ENCODE assay signal across 8 cellular contexts in genomic region chr10:21524526-21525366, GRCh38. TPM values are rescaled to one million over a fixed set of nuclear protein-coding genes. Genes with fewer than 3 reads are reported as not detected.
A peak's percentile ranks its signal among the peaks of the same experiment; 100 is the strongest.
DNase-seq lines count a peak whose midpoint lies in the region; ATAC-seq and TF ChIP-seq lines count a peak whose summit lies in the region.

No MANE protein-coding gene starts in this region.

- DNase-seq in activated CD4-positive, alpha-beta T cell treated with anti-CD3 and anti-CD28 coated beads, Interleukin-2, amount 10 ng/mL, durations not matched to agents 24 days and 14 days: no peak
- no peak for DNase-seq in activated CD4-positive, alpha-beta T cell treated with anti-CD3 and anti-CD28 coated beads, Interleukin-2, amount 50 U/mL, for 48 hours
- DNase-seq in OCI-LY7 (ENCODE audit: low spot score) (no peak), myocyte (ENCODE audit: low read depth) (peak; percentile 46), NCI-H1436 (lab: John Stamatoyannopoulos, UW) (no peak), GM03348 (ENCODE audit: low spot score) (no peak)
- DNase-seq in effector memory CD8-positive, alpha-beta T cell: no peak
- no peak for DNase-seq in effector CD4-positive, alpha-beta T cell

- no peaks in the 10 kb centered on the region for H3K9me3 ChIP-seq in OCI-LY7 (ENCODE audit: low read length)

- H3K27ac Mint-ChIP-seq in activated CD4-positive, alpha-beta T cell treated with anti-CD3 and anti-CD28 coated beads, Interleukin-2, amount 10 ng/mL, durations not matched to agents 24 days and 14 days: peak overlapping the region; percentile 89
- H3K27ac Mint-ChIP-seq in effector memory CD8-positive, alpha-beta T cell: peak overlapping the region; percentile 75 to 89

- no peak for ATAC-seq in effector memory CD8-positive, alpha-beta T cell (replicated peaks)

- CTCF ChIA-PET in OCI-LY7 (lab: Charles Lee; ENCODE audit: unreplicated experiment): interaction anchor here (0.6 kb wide), 1 partner anchor 284 kb away, joined by 5 read pairs; no protein-coding TSS in a partner anchor

- H3K27me3 Mint-ChIP-seq in activated CD4-positive, alpha-beta T cell treated with anti-CD3 and anti-CD28 coated beads, Interleukin-2, amount 10 ng/mL, durations not matched to agents 24 days and 14 days: peaks cover 52% of the 10 kb centered on the region
- H3K27me3 Mint-ChIP-seq in effector memory CD8-positive, alpha-beta T cell: peaks cover 20 to 24% of the 10 kb centered on the region in 2 donors

- no peak for TF ChIP-seq CTCF in OCI-LY7 (conservative IDR thresholded peaks at IDR 0.05; ENCODE audit: low read length)

- H3K27ac ChIP-seq in OCI-LY7 (ENCODE audit: low read depth, low read length, poor library complexity, severe bottlenecking): no peak overlapping the region

- H3K36me3 ChIP-seq in OCI-LY7 (ENCODE audit: insufficient read depth, low read length): no peaks in the 10 kb centered on the region

- H3K4me1 ChIP-seq in OCI-LY7 (ENCODE audit: insufficient read depth, low read length, poor library complexity, severe bottlenecking): peaks cover 29% of the 10 kb centered on the region

- H3K9me2 ChIP-seq in OCI-LY7 (ENCODE audit: insufficient read depth, low read length): no peaks in the 10 kb centered on the region

- H3K4me3 ChIP-seq in OCI-LY7 (ENCODE audit: low read depth, low read length, poor library complexity, severe bottlenecking): no peak overlapping the region

- peak overlapping the region; percentile 97; the same call in 1 of the 2 replicates for H2AFZ ChIP-seq in OCI-LY7 (ENCODE audit: low read length)

- peaks cover 36% of the 10 kb centered on the region for H3K4me1 Mint-ChIP-seq in activated CD4-positive, alpha-beta T cell treated with anti-CD3 and anti-CD28 coated beads, Interleukin-2, amount 10 ng/mL, durations not matched to agents 24 days and 14 days
- H3K4me1 Mint-ChIP-seq in effector memory CD8-positive, alpha-beta T cell (ENCODE audit: low read depth in 2 of 2): peaks cover 21 to 34% of the 10 kb centered on the region in 2 donors

- BruUV-seq in OCI-LY7 (replicated peaks; lab: Mats Ljungman, UMichigan): no TSS peak

- H3K4me2 ChIP-seq in OCI-LY7 (ENCODE audit: low read length): peak overlapping the region; percentile 81

- H3K36me3 Mint-ChIP-seq in activated CD4-positive, alpha-beta T cell treated with anti-CD3 and anti-CD28 coated beads, Interleukin-2, amount 10 ng/mL, durations not matched to agents 24 days and 14 days (ENCODE audit: low read depth): peaks cover 2% of the 10 kb centered on the region
- H3K36me3 Mint-ChIP-seq in effector memory CD8-positive, alpha-beta T cell (ENCODE audit: insufficient read depth): peaks cover 14% of the 10 kb centered on the region

- no peaks in the 10 kb centered on the region for H3K9me3 Mint-ChIP-seq in activated CD4-positive, alpha-beta T cell treated with anti-CD3 and anti-CD28 coated beads, Interleukin-2, amount 10 ng/mL, durations not matched to agents 24 days and 14 days
- H3K9me3 Mint-ChIP-seq in effector memory CD8-positive, alpha-beta T cell: no peaks in the 10 kb centered on the region

- intact Hi-C loops in activated CD4-positive, alpha-beta T cell treated with anti-CD3 and anti-CD28 coated beads, Interleukin-2, amount 10 ng/mL, durations not matched to agents 24 days and 14 days (cut with micrococcal nuclease): loop anchor here (1.0 to 10.0 kb wide), 3 partner anchors 9 to 910 kb away; partner anchors contain the start of gene BMI1
- intact Hi-C loops in OCI-LY7 (cut with micrococcal nuclease; ENCODE audit: unreplicated experiment): no loop called here

- H3K79me2 ChIP-seq in OCI-LY7 (ENCODE audit: insufficient read depth, low read depth, low read length): no peaks in the 10 kb centered on the region

- no peaks in the 10 kb centered on the region for H4K20me1 ChIP-seq in OCI-LY7 (ENCODE audit: insufficient read depth, low read length)

- POLR2A ChIA-PET in OCI-LY7 (lab: Charles Lee): interaction anchor here (0.8 kb wide), 1 partner anchor 207 kb away, joined by 3 read pairs; no protein-coding TSS in a partner anchor

- peak overlapping the region; percentile 85 for H3K4me3 Mint-ChIP-seq in activated CD4-positive, alpha-beta T cell treated with anti-CD3 and anti-CD28 coated beads, Interleukin-2, amount 10 ng/mL, durations not matched to agents 24 days and 14 days
- H3K4me3 Mint-ChIP-seq in effector memory CD8-positive, alpha-beta T cell: peak overlapping the region; percentile 78 to 83

RNA-seq across cellular contexts. Expression of gene SKIDA1, which starts 0.7 kb away (rescaled TPM):
- 0.02 and 0.16 TPM in 2 replicates for total RNA-seq in activated CD4-positive, alpha-beta T cell treated with anti-CD3 and anti-CD28 coated beads, Interleukin-2, amount 10 ng/mL, durations not matched to agents 24 days and 14 days
- not detected in 2 replicates for total RNA-seq in OCI-LY7 (2014; rRNA removed; shearing (Covaris generic))
- total RNA-seq in OCI-LY7 (2022): 0.06 TPM in 1 of 2 replicates, not detected in the other
- total RNA-seq in myocyte: 0.26 and 0.37 TPM in 2 replicates
- polyA plus RNA-seq in myocyte (2012): 0.16 TPM

RNA-seq across cellular contexts. Expression of gene MLLT10, which starts 9.3 kb away (rescaled TPM):
- total RNA-seq in activated CD4-positive, alpha-beta T cell treated with anti-CD3 and anti-CD28 coated beads, Interleukin-2, amount 10 ng/mL, durations not matched to agents 24 days and 14 days: 40.2 and 42.0 TPM in 2 replicates
- 50.4 and 68.4 TPM in 2 replicates for total RNA-seq in OCI-LY7 (2014; rRNA removed; shearing (Covaris generic))
- total RNA-seq in OCI-LY7 (2022): 67.3 and 74.0 TPM in 2 replicates
- total RNA-seq in myocyte: 15.5 and 20.4 TPM in 2 replicates
- 13.4 TPM for polyA plus RNA-seq in myocyte (2012)
